Comparison of ENCODE assay signal across 8 cellular contexts in the genomic region with DNA sequence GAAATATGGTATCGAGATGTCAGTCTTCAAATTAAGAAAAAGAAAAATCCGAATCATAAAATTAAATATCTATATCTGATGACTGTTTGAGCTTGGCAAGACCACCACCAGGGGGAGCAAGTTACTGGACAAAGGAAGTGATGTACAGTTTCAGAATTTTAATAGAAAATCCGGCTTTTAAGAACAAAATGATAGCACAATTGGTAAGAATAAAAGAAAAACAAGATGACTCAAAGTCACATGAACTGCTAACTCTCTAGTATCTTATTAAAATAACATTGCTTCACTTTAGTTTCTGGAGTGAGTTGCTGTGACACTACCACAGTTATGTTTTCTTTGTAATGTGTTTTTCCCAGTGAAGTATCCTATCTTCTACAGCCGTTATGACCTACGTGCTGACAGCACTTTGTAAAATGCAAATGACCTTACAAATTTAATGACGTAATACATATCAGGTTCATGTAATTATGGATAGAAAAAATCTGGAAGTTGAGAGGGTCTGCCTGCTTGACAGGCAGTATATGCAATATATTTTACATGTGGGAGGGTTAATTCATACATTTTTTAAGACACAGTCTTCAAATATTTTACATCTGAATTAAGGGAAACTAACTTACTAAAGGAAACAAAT.
DNase-seq lines count a peak whose midpoint lies in the region; ATAC-seq and TF ChIP-seq lines count a peak whose summit lies in the region.

No MANE protein-coding gene starts in this region.

- H2AFZ ChIP-seq in PC-9 (no peak overlapping the region), neural cell (ENCODE audit: low read depth, low read length) (no peak overlapping the region)

- no peak overlapping the region for H3K4me3 Mint-ChIP-seq in activated T-cell treated with anti-CD3 and anti-CD28 coated beads, Interleukin-2, amount 50 U/mL, for 24 hours
- H3K4me3 Mint-ChIP-seq in endothelial cell (ENCODE audit: unreplicated experiment), result no peak overlapping the region

- peak; percentile 48 for ATAC-seq in HG03354 (IDR thresholded peaks at IDR 0.05; ENCODE audit: poor library complexity, severe bottlenecking, unreplicated experiment)
- no peak for ATAC-seq in HG02763 (IDR thresholded peaks at IDR 0.05; ENCODE audit: unreplicated experiment)

- H3K79me2 ChIP-seq in PC-9 (ENCODE audit: low read depth) (no peaks in the 10 kb centered on the region), neural cell (replicated peaks; ENCODE audit: insufficient read depth, low read length) (no peaks in the 10 kb centered on the region)

- TF ChIP-seq RAD21 in neural cell (conservative IDR thresholded peaks at IDR 0.05), result peak; percentile 81

- H3K4me2 ChIP-seq in PC-9 (no peak overlapping the region), neural cell (ENCODE audit: low read length) (no peak overlapping the region)

- peak; percentile 2 for DNase-seq in activated T-cell treated with anti-CD3 and anti-CD28 coated beads for 48 hours (ENCODE audit: low read depth)
- DNase-seq in activated T-cell treated with anti-CD3 and anti-CD28 coated beads, Interleukin-2, amount 50 U/mL, for 24 hours, result no peak
- DNase-seq in PC-9, result peak; percentile 41 to 43
- DNase-seq in endothelial cell (ENCODE audit: low spot score), result peak; percentile 58
- no peak for DNase-seq in OCI-M2 (lab: John Stamatoyannopoulos, UW; ENCODE audit: unreplicated experiment)

- H3K27ac ChIP-seq in PC-9 (no peak overlapping the region), neural cell (ENCODE audit: low read length) (no peak overlapping the region)

- TF ChIP-seq CTCF in PC-9 (conservative IDR thresholded peaks at IDR 0.05) (peak; percentile 96), endothelial cell (IDR thresholded peaks at IDR 0.05; ENCODE audit: unreplicated experiment) (peak; percentile 87), neural cell (IDR thresholded peaks at IDR 0.05; ENCODE audit: poor library complexity, severe bottlenecking) (peak; percentile 78)

- no peaks in the 10 kb centered on the region for H3K36me3 Mint-ChIP-seq in activated T-cell treated with anti-CD3 and anti-CD28 coated beads, Interleukin-2, amount 50 U/mL, for 24 hours (ENCODE audit: low read depth)
- no peaks in the 10 kb centered on the region for H3K36me3 Mint-ChIP-seq in endothelial cell (ENCODE audit: low read depth, unreplicated experiment)

- H3F3A ChIP-seq in PC-9 (ENCODE audit: insufficient read depth, low read depth), result no peaks in the 10 kb centered on the region
- H3F3A ChIP-seq in neural cell (ENCODE audit: insufficient read depth, low read length, poor library complexity, severe bottlenecking), result no peaks in the 10 kb centered on the region

- no peak overlapping the region for H3K9ac ChIP-seq in neural cell (ENCODE audit: low read length)

- H3K9me2 ChIP-seq in PC-9 (ENCODE audit: insufficient read depth) (no peaks in the 10 kb centered on the region), neural cell (ENCODE audit: insufficient read depth, low read length) (no peaks in the 10 kb centered on the region)

- no peaks in the 10 kb centered on the region for H3K4me1 ChIP-seq in PC-9 (replicated peaks; ENCODE audit: insufficient read depth)

- H3K27ac Mint-ChIP-seq in activated T-cell treated with anti-CD3 and anti-CD28 coated beads, Interleukin-2, amount 50 U/mL, for 24 hours, result no peak overlapping the region
- H3K27ac Mint-ChIP-seq in endothelial cell (ENCODE audit: unreplicated experiment), result no peak overlapping the region

- H3K4me3 ChIP-seq in PC-9 (no peak overlapping the region), neural cell (ENCODE audit: low read length) (no peak overlapping the region)

- BruUV-seq in PC-9 (replicated peaks; lab: Mats Ljungman, UMichigan), result no TSS peak

- no peaks in the 10 kb centered on the region for H3K36me3 ChIP-seq in PC-9 (ENCODE audit: low read depth)
- no peaks in the 10 kb centered on the region for H3K36me3 ChIP-seq in neural cell (ENCODE audit: insufficient read depth, low read length)

- no peaks in the 10 kb centered on the region for H3K4me1 Mint-ChIP-seq in activated T-cell treated with anti-CD3 and anti-CD28 coated beads, Interleukin-2, amount 50 U/mL, for 24 hours (ENCODE audit: low read depth)
- H3K4me1 Mint-ChIP-seq in endothelial cell (ENCODE audit: unreplicated experiment), result no peaks in the 10 kb centered on the region

- no peaks in the 10 kb centered on the region for H3K27me3 ChIP-seq in PC-9 (ENCODE audit: insufficient read depth, low read depth)
- H3K27me3 ChIP-seq in neural cell (ENCODE audit: insufficient read depth, low read depth, low read length), result no peaks in the 10 kb centered on the region

- no peak for TF ChIP-seq EP300 in neural cell (conservative IDR thresholded peaks at IDR 0.05; ENCODE audit: poor library complexity, severe bottlenecking)

- H4K20me1 ChIP-seq in PC-9 (ENCODE audit: insufficient read depth), result no peaks in the 10 kb centered on the region
- no peaks in the 10 kb centered on the region for H4K20me1 ChIP-seq in neural cell (ENCODE audit: insufficient read depth)

- no peaks in the 10 kb centered on the region for H3K27me3 Mint-ChIP-seq in activated T-cell treated with anti-CD3 and anti-CD28 coated beads, Interleukin-2, amount 50 U/mL, for 24 hours
- no peaks in the 10 kb centered on the region for H3K27me3 Mint-ChIP-seq in endothelial cell (ENCODE audit: unreplicated experiment)

- intact Hi-C loops in PC-9 (cut with micrococcal nuclease; ENCODE audit: unreplicated experiment), result loop anchor here (1.0 to 10.0 kb wide), 6 partner anchors 406 to 1349 kb away; partner anchors contain the start of gene HS3ST5

- POLR2A ChIA-PET in PC-9 (lab: Charles Lee; ENCODE audit: unreplicated experiment), result interaction anchor here (0.5 kb wide), 1 partner anchor 15 kb away, joined by 3 read pairs; no protein-coding TSS in a partner anchor

- H3K9me3 Mint-ChIP-seq in activated T-cell treated with anti-CD3 and anti-CD28 coated beads, Interleukin-2, amount 50 U/mL, for 24 hours, result peaks cover 6% of the 10 kb centered on the region
- no peaks in the 10 kb centered on the region for H3K9me3 Mint-ChIP-seq in endothelial cell (ENCODE audit: unreplicated experiment)

- CTCF ChIA-PET in PC-9 (lab: Charles Lee), result interaction anchor here (0.7 kb wide), 1 partner anchor 796 kb away, joined by 4 read pairs; no protein-coding TSS in a partner anchor

- no peaks in the 10 kb centered on the region for H3K9me3 ChIP-seq in PC-9 (ENCODE audit: insufficient read depth, low read depth)
- H3K9me3 ChIP-seq in neural cell (ENCODE audit: low read length), result peaks cover 5% of the 10 kb centered on the region

TF ChIP-seq in neural cell, 6 proteins besides CTCF, POLR2A, EP300 and RAD21:
- TF ChIP-seq REST (IDR thresholded peaks at IDR 0.05; ENCODE audit: borderline replicate concordance) (no peak), TAF1 (IDR thresholded peaks at IDR 0.05; ENCODE audit: low read depth) (no peak), SMC3 (conservative IDR thresholded peaks at IDR 0.05; ENCODE audit: poor library complexity) (peak; percentile 85), MXI1 (conservative IDR thresholded peaks at IDR 0.05; ENCODE audit: poor library complexity, severe bottlenecking) (no peak), POLR2AphosphoS5 (IDR thresholded peaks at IDR 0.05) (no peak), EZH2 (IDR thresholded peaks at IDR 0.05; ENCODE audit: borderline replicate concordance, insufficient read depth, low read length, poor library complexity, severe bottlenecking) (no peak)

Comparison
In these comparisons a context has a peak if more than half of its experiments do, and no peak if none do; other contexts are left out.
1. DNase-seq: peak in activated T-cell treated with anti-CD3 and anti-CD28 coated beads for 48 hours (single experiment), PC-9 (2 of 2) and endothelial cell (single experiment); none in activated T-cell treated with anti-CD3 and anti-CD28 coated beads, Interleukin-2, amount 50 U/mL, for 24 hours (single experiment) and OCI-M2 (single experiment).
2. Peak in every context shown above with its lines, with median percentiles within 50 percentile points of each other: CTCF ChIP-seq.